In the genomic region with DNA sequence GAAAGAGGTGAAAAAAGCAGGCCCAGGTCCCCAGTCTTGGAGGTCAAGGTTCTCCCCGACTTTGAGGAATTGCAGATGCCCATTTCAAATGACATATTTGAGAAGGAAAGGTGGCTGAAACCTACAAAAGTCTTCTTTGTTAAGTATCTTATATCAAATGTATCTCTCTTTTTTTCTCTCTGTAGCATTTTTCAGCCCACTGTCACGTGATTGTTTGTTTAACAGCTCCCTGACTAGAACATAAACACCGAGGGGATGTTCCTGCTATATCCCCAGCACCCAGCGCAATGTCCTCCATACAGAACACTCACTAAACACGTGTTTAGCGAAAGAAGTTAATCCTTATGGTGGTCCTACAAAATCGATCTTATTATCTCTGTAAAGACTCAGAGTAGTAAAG, we compare ENCODE assay signal across 10 cellular contexts. TPM values are rescaled to one million over a fixed set of nuclear protein-coding genes. Genes with fewer than 3 reads are reported as not detected.
"Had no signal": no experiment of that assay in that cellular context is flagged by ENCODE, and none has a peak within 500 bp of the region (broad histone marks: within the 10 kb centered on the region; RNA-seq: fewer than 3 reads in every experiment).

No MANE protein-coding gene starts in this region.

- H3K4me2 ChIP-seq: KMS-11 had no signal

- H3K4me3 Mint-ChIP-seq: HFFc6 had no signal

- ATAC-seq: HCT116 had no signal

- H3K36me3 ChIP-seq: HAP-1 had no signal

- H2AFZ ChIP-seq: GM23248 had no signal

- H3K9me3 ChIP-seq: HAP-1 had no signal

- H3K27ac Mint-ChIP-seq: HFFc6 had no signal

- H3K27ac ChIP-seq: GM23248, HL-60, KMS-11 had no signal

- H3K4me3 ChIP-seq: GM23248, HAP-1 had no signal

- H3K9ac ChIP-seq: GM23248, KMS-11 had no signal

- DNase-seq: GM23248, GOT3, H7, HFFc6, IMR-90, KBM-7 had no signal

RNA-seq across cellular contexts. Expression of a gene that starts 27.6 kb away (rescaled TPM):
- total RNA-seq: GM23248, HFFc6 had no signal
- polyA plus RNA-seq: GM23248 had no signal
